Comparison of ENCODE assay signal across 19 cellular contexts in genomic region chr15:66021801-66022525, GRCh38.
DNase-seq lines count a peak whose midpoint lies in the region; ATAC-seq, FAIRE-seq and TF ChIP-seq lines count a peak whose summit lies in the region.
"Had no signal": no experiment of that assay in that cellular context is flagged by ENCODE, and none has a peak within 500 bp of the region (broad histone marks: within the 10 kb centered on the region; RNA-seq: fewer than 3 reads in every experiment).

No MANE protein-coding gene starts in this region.

- no peak overlapping the region for H2BK120ac ChIP-seq in neuronal stem cell (ENCODE audit: low read depth, low read length)

- CTCF ChIA-PET in WTC11 (lab: Charles Lee) = interaction anchor here (1.1 kb wide), 1 partner anchor 169 kb away, joined by 8 read pairs; no protein-coding TSS in a partner anchor

- H3K36me3 ChIP-seq in bronchial epithelial cell (ENCODE audit: control insufficient read depth, insufficient read depth, low read length) = no peaks in the 10 kb centered on the region
- H3K36me3 ChIP-seq in neuronal stem cell (replicated peaks in 1 of 2; ENCODE audit: control insufficient read depth in 2 of 2, insufficient read depth in 2 of 2, low read length in 2 of 2) = no peaks in the 10 kb centered on the region

- no CpG with 5 or more reads among the region's 7 CpGs for WGBS in neuronal stem cell (ENCODE audit: extremely low coverage in 2 of 2, insufficient read length in 2 of 2, insufficient replicate concordance in 1 of 2), 2 donors

- H3K4ac ChIP-seq in neuronal stem cell (ENCODE audit: low read length) = no peak overlapping the region

- H3K4me1 ChIP-seq in neuronal stem cell (ENCODE audit: control insufficient read depth in 2 of 2, insufficient read depth in 1 of 2, low read depth in 1 of 2, low read length in 2 of 2) = peaks cover 0 to 25% of the 10 kb centered on the region in 2 donors

- no peak overlapping the region for H3K4me3 ChIP-seq in bronchial epithelial cell (ENCODE audit: low read depth, low read length)
- no peak overlapping the region for H3K4me3 ChIP-seq in neuronal stem cell (ENCODE audit: low read length in 2 of 2)

- no peak overlapping the region for H3K4me3 Mint-ChIP-seq in WTC11
- H3K4me3 Mint-ChIP-seq: CD4-positive, alpha-beta T cell; H9 had no signal

- in situ Hi-C loops in GM13976 (cut with MboI; ENCODE audit: low sequenced_read_pairs, unreplicated experiment) = no loop called here

- no peak overlapping the region for H3K14ac ChIP-seq in neuronal stem cell (ENCODE audit: low read length)

- no peak overlapping the region for H3K23ac ChIP-seq in neuronal stem cell (ENCODE audit: low read depth, low read length, poor library complexity)

- H3K4me1 Mint-ChIP-seq in WTC11 = peaks cover 60% of the 10 kb centered on the region

- H3K27me3 ChIP-seq in bronchial epithelial cell (ENCODE audit: control insufficient read depth, insufficient read depth, low read length) = peaks cover 2% of the 10 kb centered on the region
- H3K27me3 ChIP-seq in neuronal stem cell (ENCODE audit: control insufficient read depth in 3 of 3, insufficient read depth in 3 of 3, low read depth in 1 of 3, low read length in 3 of 3) = peaks cover 0 to 17% (median 0%) of the 10 kb centered on the region in 3 experiments

- DNase-seq in NCI-H69 (lab: John Stamatoyannopoulos, UW) = peak; percentile 23
- DNase-seq in bronchial epithelial cell (ENCODE audit: low read depth) = no peak
- no peak for DNase-seq in neuronal stem cell (ENCODE audit: low spot score)
- no peak for DNase-seq in AG08396 (ENCODE audit: low spot score)
- no peak for DNase-seq in WTC11 (ENCODE audit: low spot score)
- no peak for DNase-seq in GM13976 (ENCODE audit: low spot score)
- DNase-seq: ACHN; AML-193; CD4-positive, alpha-beta T cell; DMS153; DMS79; GDM1; GOT3; H9; IMR-90 had no signal

- H3K79me1 ChIP-seq in neuronal stem cell (ENCODE audit: low read depth, low read length) = no peaks in the 10 kb centered on the region

- H2AK5ac ChIP-seq in neuronal stem cell (ENCODE audit: low read depth, low read length) = peak overlapping the region; percentile 49

- TF ChIP-seq CTCF in bronchial epithelial cell (IDR thresholded peaks at IDR 0.05; ENCODE audit: insufficient read depth, low read length, severe bottlenecking) = no peak
- TF ChIP-seq CTCF in WTC11 (IDR thresholded peaks at IDR 0.05) = no peak
- TF ChIP-seq CTCF in GM13976 (IDR thresholded peaks at IDR 0.05; ENCODE audit: borderline replicate concordance, control extremely low read depth, extremely low read depth, insufficient read depth, missing control alignments) = no peak

- H2BK15ac ChIP-seq in neuronal stem cell (ENCODE audit: low read length) = no peak overlapping the region

- no peak overlapping the region for H2BK12ac ChIP-seq in neuronal stem cell (ENCODE audit: low read length)

- H3K27ac Mint-ChIP-seq in WTC11 = no peak overlapping the region
- H3K27ac Mint-ChIP-seq: CD4-positive, alpha-beta T cell; H9 had no signal

- H3K4me2 ChIP-seq in neuronal stem cell (ENCODE audit: insufficient read depth, low read length, poor library complexity, severe bottlenecking) = no peak overlapping the region

- H3K36me3 Mint-ChIP-seq in WTC11 = no peaks in the 10 kb centered on the region

- FAIRE-seq in bronchial epithelial cell (lab: Jason Lieb, UNC) = peak; percentile 47
- FAIRE-seq: A204.1, GM12892, HTR-8/SVneo had no signal

- no peak overlapping the region for H2BK5ac ChIP-seq in neuronal stem cell (ENCODE audit: low read length)

- H3K27ac ChIP-seq in neuronal stem cell (replicated peaks; ENCODE audit: low read length) = no peak overlapping the region
- H3K27ac ChIP-seq: C4-2B had no signal

- H3K18ac ChIP-seq in neuronal stem cell (ENCODE audit: low read length) = peak overlapping the region; percentile 18

- H4K8ac ChIP-seq in neuronal stem cell (ENCODE audit: low read depth, low read length) = no peak overlapping the region

- no peak overlapping the region for H4K91ac ChIP-seq in neuronal stem cell (ENCODE audit: low read depth, low read length, poor library complexity)

- H3K9me3 Mint-ChIP-seq in WTC11 = no peaks in the 10 kb centered on the region
- H3K9me3 Mint-ChIP-seq: CD4-positive, alpha-beta T cell; H9 had no signal

- no peak overlapping the region for H2AFZ ChIP-seq in neuronal stem cell (ENCODE audit: low read length)

- no peak overlapping the region for H3K9ac ChIP-seq in neuronal stem cell (ENCODE audit: low read depth, low read length, poor library complexity)

- H3K9me3 ChIP-seq in neuronal stem cell (replicated peaks in 1 of 2; ENCODE audit: control insufficient read depth in 2 of 2, insufficient read depth in 1 of 2, low read depth in 1 of 2, low read length in 2 of 2) = no peaks in the 10 kb centered on the region

- POLR2A ChIA-PET in WTC11 (lab: Charles Lee) = interaction anchor here (0.6 kb wide), 1 partner anchor 22 kb away, joined by 3 read pairs; no protein-coding TSS in a partner anchor

- ATAC-seq in WTC11 = no peak

- H3K27me3 Mint-ChIP-seq in WTC11 (ENCODE audit: low read depth) = peaks cover 3% of the 10 kb centered on the region

TF ChIP-seq in WTC11, 78 proteins besides CTCF, POLR2A, EP300 and RAD21 (continues in another document):
- TF ChIP-seq JAZF1 (CRISPR knock-in tag; IDR thresholded peaks at IDR 0.05) (no peak), ESRRA (CRISPR knock-in tag; IDR thresholded peaks at IDR 0.05; ENCODE audit: borderline replicate concordance) (no peak), ARID4B (CRISPR knock-in tag; IDR thresholded peaks at IDR 0.05; ENCODE audit: borderline replicate concordance) (no peak), KAT7 (CRISPR knock-in tag; IDR thresholded peaks at IDR 0.05; ENCODE audit: borderline replicate concordance) (no peak), SP1 (CRISPR knock-in tag; conservative IDR thresholded peaks at IDR 0.05) (no peak), JUN (CRISPR knock-in tag; IDR thresholded peaks at IDR 0.05) (no peak), TEAD4 (CRISPR knock-in tag; IDR thresholded peaks at IDR 0.05) (no peak), FOXK1 (CRISPR knock-in tag; IDR thresholded peaks at IDR 0.05) (no peak), NR2C2 (CRISPR knock-in tag; IDR thresholded peaks at IDR 0.05) (no peak), ZNF671 (CRISPR knock-in tag; IDR thresholded peaks at IDR 0.05) (no peak), FOXJ3 (CRISPR knock-in tag; IDR thresholded peaks at IDR 0.05; ENCODE audit: borderline replicate concordance) (no peak), ZNF396 (CRISPR knock-in tag; IDR thresholded peaks at IDR 0.05; ENCODE audit: borderline replicate concordance) (no peak), USF2 (CRISPR knock-in tag; IDR thresholded peaks at IDR 0.05) (no peak), ATF6 (CRISPR knock-in tag; IDR thresholded peaks at IDR 0.05) (no peak), SMAD4 (CRISPR knock-in tag; IDR thresholded peaks at IDR 0.05) (no peak)
